14 cellular contexts compared by ENCODE assay signal in the genomic region with DNA sequence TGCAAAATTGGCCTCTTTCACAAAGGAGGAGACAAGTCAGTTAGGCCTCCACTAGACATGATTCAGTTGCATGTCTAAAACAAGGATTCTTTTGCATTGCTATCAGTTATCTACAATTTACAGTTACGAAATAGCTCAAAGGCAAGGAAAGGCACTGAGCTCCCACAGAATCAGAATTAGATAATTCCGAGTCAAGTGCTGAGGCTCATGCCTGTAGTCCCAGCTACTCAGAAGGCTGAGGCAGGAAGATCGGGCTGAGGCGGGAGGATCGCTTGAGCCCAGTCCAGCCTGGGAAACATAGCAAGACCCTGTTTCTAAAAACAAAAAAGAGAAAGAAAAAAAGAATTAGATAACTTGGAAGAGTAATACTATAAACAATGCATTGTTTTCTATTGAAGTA. TPM values are rescaled to one million over a fixed set of nuclear protein-coding genes. Genes with fewer than 3 reads are reported as not detected.
DNase-seq lines count a peak whose midpoint lies in the region; ATAC-seq and TF ChIP-seq lines count a peak whose summit lies in the region.
"Had no signal": no experiment of that assay in that cellular context is flagged by ENCODE, and none has a peak within 500 bp of the region (broad histone marks: within the 10 kb centered on the region; RNA-seq: fewer than 3 reads in every experiment).

No MANE protein-coding gene starts in this region.

- DNase-seq in IMR-90 (peak; percentile 51), OCI-M1 (lab: John Stamatoyannopoulos, UW) (peak; percentile 34), fibroblast of the aortic adventitia (ENCODE audit: low read depth) (peak; percentile 32), trophoblast cell (peak; percentile 1 to 50), chondrocyte (ENCODE audit: low spot score) (no peak), SW480 (ENCODE audit: low spot score) (no peak)
- DNase-seq: C1 segment of cervical spinal cord; CD4-positive, alpha-beta T cell; DMS79; HCEC 1CT; HFFc6 had no signal

- no peak overlapping the region for H2BK15ac ChIP-seq in IMR-90 (ENCODE audit: low read depth, low read length)

- H3K9me3 ChIP-seq in IMR-90 (ENCODE audit: control insufficient read depth, insufficient read depth, low read length) (no peaks in the 10 kb centered on the region), trophoblast cell (ENCODE audit: insufficient read depth, low read depth, low read length) (peaks cover 1% of the 10 kb centered on the region)

- no CpG with 5 or more reads among the region's 5 CpGs for WGBS in IMR-90 (ENCODE audit: extremely low coverage in 2 of 2, insufficient read length in 1 of 2), 2 experiments
- WGBS in trophoblast cell (ENCODE audit: extremely low coverage, insufficient coverage, insufficient read length): no CpG with 5 or more reads among the region's 5 CpGs

- CTCF ChIA-PET in IMR-90 (lab: Yijun Ruan, JAX): interaction anchor here (0.6 to 2.4 kb wide), 3 partner anchors 19 to 109 kb away, joined by 3 to 8 read pairs (median 3); no protein-coding TSS in a partner anchor

- no peak overlapping the region for H4K12ac ChIP-seq in trophoblast cell (ENCODE audit: low read depth, low read length)

- no peak overlapping the region for H3K18ac ChIP-seq in IMR-90 (ENCODE audit: low read depth, low read length)
- H3K18ac ChIP-seq in trophoblast cell (ENCODE audit: low read length): no peak overlapping the region

- TF ChIP-seq RAD21 in IMR-90 (IDR thresholded peaks at IDR 0.05; ENCODE audit: low read length): no peak

- H3K4me1 Mint-ChIP-seq in chondrocyte (ENCODE audit: low read depth): no peaks in the 10 kb centered on the region

- POLR2A ChIA-PET in IMR-90 (lab: Charles Lee; ENCODE audit: unreplicated experiment): no interaction called here

- H3K27me3 Mint-ChIP-seq in chondrocyte (ENCODE audit: low read depth): peaks cover 3% of the 10 kb centered on the region
- H3K27me3 Mint-ChIP-seq: B cell; CD4-positive, alpha-beta T cell had no signal

- H3K36me3 ChIP-seq in IMR-90 (ENCODE audit: control insufficient read depth, insufficient read depth, low read length) (no peaks in the 10 kb centered on the region), trophoblast cell (ENCODE audit: control insufficient read depth in 1 of 2, insufficient read depth in 2 of 2, low read length in 2 of 2) (no peaks in the 10 kb centered on the region)

- ATAC-seq in IMR-90 (ENCODE audit: low read depth): peak; percentile 8; the same call in 1 of the 2 replicates
- ATAC-seq in HG03521 (IDR thresholded peaks at IDR 0.05; ENCODE audit: unreplicated experiment): no peak
- ATAC-seq: GM12878 had no signal

- peaks cover 6% of the 10 kb centered on the region for H3K4me1 ChIP-seq in IMR-90 (ENCODE audit: control insufficient read depth, insufficient read depth, low read length)
- no peaks in the 10 kb centered on the region for H3K4me1 ChIP-seq in trophoblast cell (ENCODE audit: control insufficient read depth in 1 of 2, insufficient read depth in 2 of 2, low read length in 2 of 2)

- H3K9me1 ChIP-seq in IMR-90 (ENCODE audit: insufficient read depth, low read length): peaks cover 7% of the 10 kb centered on the region

- intact Hi-C loops in IMR-90 (cut with micrococcal nuclease): loop anchor here (5.0 kb wide), 1 partner anchor 695 kb away; no protein-coding TSS in a partner anchor

- H3K27me3 ChIP-seq in IMR-90 (ENCODE audit: control insufficient read depth, insufficient read depth, low read length) (peaks cover 10% of the 10 kb centered on the region; the same call in 1 of the 2 replicates), trophoblast cell (ENCODE audit: insufficient read depth, low read length) (no peaks in the 10 kb centered on the region)

- H3K27ac Mint-ChIP-seq in chondrocyte (ENCODE audit: unreplicated experiment): no peak overlapping the region
- H3K27ac Mint-ChIP-seq: B cell; CD4-positive, alpha-beta T cell; HFFc6 had no signal

- in situ Hi-C loops in IMR-90 (cut with MboI; ENCODE audit: low sequenced_read_pairs): loop anchor here (10.0 kb wide), 1 partner anchor 192 kb away; no protein-coding TSS in a partner anchor

- H3K23ac ChIP-seq in IMR-90 (ENCODE audit: low read depth, low read length) (no peak overlapping the region), trophoblast cell (ENCODE audit: low read length) (no peak overlapping the region)

- no peak overlapping the region for H2AK9ac ChIP-seq in IMR-90 (replicated peaks; ENCODE audit: low read depth, low read length, poor library complexity)

- H2AFZ ChIP-seq in IMR-90 (replicated peaks; ENCODE audit: low read length, poor library complexity): no peak overlapping the region
- H2AFZ ChIP-seq in trophoblast cell (ENCODE audit: insufficient read depth, low read length, poor library complexity): no peak overlapping the region

- no TSS peak for BruUV-seq in IMR-90 (replicated peaks; lab: Mats Ljungman, UMichigan)

- H3K9me3 Mint-ChIP-seq in chondrocyte (ENCODE audit: low read depth): no peaks in the 10 kb centered on the region
- H3K9me3 Mint-ChIP-seq: CD4-positive, alpha-beta T cell; HFFc6 had no signal

- H3K14ac ChIP-seq in IMR-90 (replicated peaks; ENCODE audit: low read depth, low read length) (no peak overlapping the region), trophoblast cell (ENCODE audit: low read length) (no peak overlapping the region)

- H2BK5ac ChIP-seq in IMR-90 (ENCODE audit: low read depth, low read length, poor library complexity, severe bottlenecking) (no peak overlapping the region), trophoblast cell (ENCODE audit: low read depth, low read length, poor library complexity) (no peak overlapping the region)

- no peak for TF ChIP-seq CTCF in IMR-90 (conservative IDR thresholded peaks at IDR 0.05; ENCODE audit: low read depth, low read length)
- TF ChIP-seq CTCF in fibroblast of the aortic adventitia (IDR thresholded peaks at IDR 0.05; ENCODE audit: insufficient read depth, low read length): no peak
- no peak for TF ChIP-seq CTCF in chondrocyte (IDR thresholded peaks at IDR 0.05)

- H3K79me1 ChIP-seq in IMR-90 (ENCODE audit: low read depth in 1 of 2, low read length in 2 of 2): no peaks in the 10 kb centered on the region
- H3K79me1 ChIP-seq in trophoblast cell (ENCODE audit: low read length): no peaks in the 10 kb centered on the region

- H4K91ac ChIP-seq in IMR-90 (ENCODE audit: insufficient read depth, low read depth, low read length) (no peak overlapping the region), trophoblast cell (ENCODE audit: low read depth, low read length) (no peak overlapping the region)

- H2AK5ac ChIP-seq in IMR-90 (ENCODE audit: low read depth, low read length) (no peak overlapping the region; the same call in 1 of the 2 replicates), trophoblast cell (ENCODE audit: low read length) (no peak overlapping the region)

- H3K56ac ChIP-seq in IMR-90 (ENCODE audit: extremely low read depth, insufficient read depth, low read length): no peak overlapping the region

- dilution Hi-C loops in IMR-90 (cut with HindIII; ENCODE audit: low sequenced_read_pairs, unreplicated experiment): no loop called here

- H3K36me3 Mint-ChIP-seq in chondrocyte (ENCODE audit: low read depth): no peaks in the 10 kb centered on the region

- no peak overlapping the region for H2BK12ac ChIP-seq in trophoblast cell (ENCODE audit: low read length)

- H3K4me2 ChIP-seq in IMR-90 (ENCODE audit: low read depth, low read length): no peak overlapping the region
- no peak overlapping the region for H3K4me2 ChIP-seq in trophoblast cell (ENCODE audit: low read length)

- H2BK120ac ChIP-seq in IMR-90 (ENCODE audit: low read depth, low read length): no peak overlapping the region
- H2BK120ac ChIP-seq in trophoblast cell (ENCODE audit: insufficient read depth, low read length, poor library complexity): no peak overlapping the region

- H3K4me3 ChIP-seq in IMR-90 (ENCODE audit: insufficient read depth, low read depth, low read length): no peak overlapping the region
- H3K4me3 ChIP-seq in fibroblast of the aortic adventitia (ENCODE audit: low read depth, low read length): no peak overlapping the region
- no peak overlapping the region for H3K4me3 ChIP-seq in trophoblast cell (ENCODE audit: low read depth, low read length)
- H3K4me3 ChIP-seq: GM12878 had no signal

- H2BK20ac ChIP-seq in IMR-90 (ENCODE audit: low read depth, low read length): no peak overlapping the region

- no peaks in the 10 kb centered on the region for H3K79me2 ChIP-seq in trophoblast cell (ENCODE audit: control insufficient read depth, insufficient read depth, low read length, poor library complexity)

- H3K4me3 Mint-ChIP-seq in chondrocyte (ENCODE audit: unreplicated experiment): no peak overlapping the region
- H3K4me3 Mint-ChIP-seq: B cell; CD4-positive, alpha-beta T cell; HFFc6 had no signal

- H4K8ac ChIP-seq in IMR-90 (ENCODE audit: low read depth in 2 of 2, low read length in 2 of 2) (no peak overlapping the region), trophoblast cell (ENCODE audit: low read depth, low read length) (no peak overlapping the region)

- H3K4ac ChIP-seq in IMR-90 (ENCODE audit: low read depth, low read length) (no peak overlapping the region), trophoblast cell (ENCODE audit: low read depth, low read length) (no peak overlapping the region)

- H3K27ac ChIP-seq in IMR-90 (ENCODE audit: insufficient read depth, low read length) (no peak overlapping the region), trophoblast cell (ENCODE audit: low read depth, low read length) (no peak overlapping the region)

- no peaks in the 10 kb centered on the region for H4K20me1 ChIP-seq in IMR-90 (ENCODE audit: insufficient read depth, low read length)

- H3K9ac ChIP-seq in IMR-90 (ENCODE audit: low read depth, low read length): no peak overlapping the region
- no peak overlapping the region for H3K9ac ChIP-seq in trophoblast cell (ENCODE audit: low read length)

- no peak for TF ChIP-seq POLR2A in IMR-90 (IDR thresholded peaks at IDR 0.05; ENCODE audit: low read depth, low read length)

- no peak overlapping the region for H4K5ac ChIP-seq in IMR-90 (ENCODE audit: low read depth, low read length)

TF ChIP-seq in IMR-90, 13 proteins besides CTCF, POLR2A, EP300 and RAD21 (continues in another document):
- TF ChIP-seq BHLHE40 (IDR thresholded peaks at IDR 0.05; ENCODE audit: low read depth, low read length): no peak
- peak; percentile 49; the same call in 1 of the 2 replicates for TF ChIP-seq CEBPB (IDR thresholded peaks at IDR 0.05; ENCODE audit: low read depth, low read length)
- no peak for TF ChIP-seq MAFK (IDR thresholded peaks at IDR 0.05; ENCODE audit: low read depth, low read length)
- no peak for TF ChIP-seq MAZ (IDR thresholded peaks at IDR 0.05; ENCODE audit: borderline replicate concordance, low read depth, low read length)

RNA-seq across cellular contexts. Expression of a gene that starts 12.3 kb away (rescaled TPM):
- total RNA-seq in IMR-90 (2012; rRNA removed) (53.2 and 94.7 TPM in 2 replicates), fibroblast of the aortic adventitia (ENCODE audit: low replicate concordance) (44.2 and 98.2 TPM in 2 replicates), chondrocyte (161 to 180 TPM (median 169 TPM) in 3 replicates)
- 102 and 139 TPM in 2 replicates for polyA plus RNA-seq in IMR-90 (2012; rRNA removed)
- 4.0 and 8.4 TPM in 2 replicates for polyA plus RNA-seq in IMR-90 (2012; cell fraction: cytosol; rRNA removed)
- polyA plus RNA-seq in IMR-90 (2012; cell fraction: nucleus; rRNA removed; ENCODE audit: low replicate concordance): 1.5 and 27.7 TPM in 2 replicates
- polyA plus RNA-seq in trophoblast cell (2013): 446 and 476 TPM in 2 replicates

Comparison
In these comparisons a context has a peak if more than half of its experiments do, and no peak if none do; other contexts are left out.
1. DNase-seq: peak in IMR-90 (single experiment), OCI-M1 (single experiment), fibroblast of the aortic adventitia (single experiment) and trophoblast cell (2 of 2); none in chondrocyte (single experiment) and SW480 (single experiment).